Comparison of ENCODE assay signal across 18 cellular contexts in the genomic region with DNA sequence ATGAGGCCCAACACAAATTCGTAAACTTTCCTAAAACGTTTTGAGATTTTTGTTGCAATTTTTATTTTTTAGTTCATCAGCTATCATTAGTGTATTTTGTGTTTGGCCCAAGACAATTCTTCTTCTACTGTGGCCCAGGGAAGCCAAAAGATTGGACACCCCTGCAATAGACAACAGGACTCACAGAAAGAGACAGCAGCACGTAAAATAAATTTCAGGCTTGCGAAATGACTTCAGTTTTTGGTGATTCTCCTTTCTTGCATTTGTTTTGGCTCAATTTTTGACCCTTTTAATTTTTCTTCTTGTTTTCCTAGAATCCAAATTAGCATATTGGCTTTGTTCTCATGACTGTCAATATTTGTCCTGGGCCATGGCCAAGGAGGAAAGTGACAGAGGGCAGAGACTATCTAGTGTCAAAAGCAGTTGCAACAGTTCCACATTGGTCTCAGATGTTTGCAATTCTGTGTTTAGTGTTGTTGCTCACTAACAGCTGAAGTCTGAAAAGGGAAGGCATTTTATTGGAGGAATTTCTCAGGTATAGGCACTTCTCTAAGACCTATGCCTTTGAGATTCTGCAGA.
DNase-seq lines count a peak whose midpoint lies in the region; ATAC-seq and TF ChIP-seq lines count a peak whose summit lies in the region.
"Had no signal": no experiment of that assay in that cellular context is flagged by ENCODE, and none has a peak within 500 bp of the region (broad histone marks: within the 10 kb centered on the region; RNA-seq: fewer than 3 reads in every experiment).

No MANE protein-coding gene starts in this region.

- H3K9me3 ChIP-seq in mammary epithelial cell (replicated peaks; ENCODE audit: insufficient read depth, low read length) (no peaks in the 10 kb centered on the region), upper lobe of right lung (no peaks in the 10 kb centered on the region)
- H3K9me3 ChIP-seq: BLaER1 treated with 17β-estradiol and CSF1 and Interleukin-3, amounts not matched to agents 10 nM and 100 nM; esophagus squamous epithelium; right atrium auricular region had no signal

- POLR2A ChIA-PET in MCF 10A (lab: Yijun Ruan, JAX) (interaction anchor here (0.6 kb wide), 1 partner anchor 23 kb away, joined by 4 read pairs; no protein-coding TSS in a partner anchor), T-cell (lab: Charles Lee) (no interaction called here)

- H2AFZ ChIP-seq in mammary epithelial cell (ENCODE audit: low read depth, low read length), result no peak overlapping the region

- H3K4me3 ChIP-seq in mammary epithelial cell (replicated peaks in 1 of 3; ENCODE audit: insufficient read depth in 1 of 3, low read depth in 2 of 3, low read length in 3 of 3), result no peak overlapping the region
- no peak overlapping the region for H3K4me3 ChIP-seq in upper lobe of right lung
- H3K4me3 ChIP-seq: BLaER1 treated with 17β-estradiol and CSF1 and Interleukin-3, amounts not matched to agents 10 nM and 100 nM; esophagus squamous epithelium; right atrium auricular region had no signal

- H3K4me1 ChIP-seq in mammary epithelial cell (ENCODE audit: insufficient read depth, low read length) (no peaks in the 10 kb centered on the region), upper lobe of right lung (no peaks in the 10 kb centered on the region)
- H3K4me1 ChIP-seq: esophagus squamous epithelium, right atrium auricular region had no signal

- H3K9ac ChIP-seq in mammary epithelial cell (ENCODE audit: insufficient read depth, low read length), result no peak overlapping the region
- H3K9ac ChIP-seq: BLaER1 treated with 17β-estradiol and CSF1 and Interleukin-3, amounts not matched to agents 10 nM and 100 nM had no signal

- no peak overlapping the region for H3K4me3 Mint-ChIP-seq in MCF 10A (ENCODE audit: unreplicated experiment)
- no peak overlapping the region for H3K4me3 Mint-ChIP-seq in T-cell
- H3K4me3 Mint-ChIP-seq: activated T-cell treated with anti-CD3 and anti-CD28 coated beads, Interleukin-2, amount 50 U/mL, for 24 hours had no signal

- H4K20me1 ChIP-seq in mammary epithelial cell (ENCODE audit: insufficient read depth, low read length), result no peaks in the 10 kb centered on the region
- H4K20me1 ChIP-seq: BLaER1 treated with 17β-estradiol and CSF1 and Interleukin-3, amounts not matched to agents 10 nM and 100 nM had no signal

- BruUV-seq in MCF 10A (replicated peaks; lab: Mats Ljungman, UMichigan) (no TSS peak), mammary epithelial cell (replicated peaks; lab: Mats Ljungman, UMichigan) (no TSS peak)

- no peak for TF ChIP-seq CTCF in MCF 10A (IDR thresholded peaks at IDR 0.05; ENCODE audit: unreplicated experiment)
- TF ChIP-seq CTCF in mammary epithelial cell (conservative IDR thresholded peaks at IDR 0.05 in 1 of 2, IDR thresholded peaks at IDR 0.05 in 1 of 2; ENCODE audit: extremely low read depth in 1 of 2, insufficient read depth in 1 of 2, low read depth in 1 of 2, low read length in 2 of 2), result no peak
- no peak for TF ChIP-seq CTCF in upper lobe of right lung (IDR thresholded peaks at IDR 0.05)

- 93% methylated on average over 4 of the region's 4 CpGs for WGBS in mammary epithelial cell (ENCODE audit: low coverage, missing lambda C conversion rate)

- H3K27me3 Mint-ChIP-seq in MCF 10A (ENCODE audit: insufficient read depth, unreplicated experiment) (no peaks in the 10 kb centered on the region), T-cell (no peaks in the 10 kb centered on the region)
- H3K27me3 Mint-ChIP-seq: activated T-cell treated with anti-CD3 and anti-CD28 coated beads, Interleukin-2, amount 50 U/mL, for 24 hours had no signal

- ATAC-seq in left colon (peak; percentile 88), upper lobe of right lung (peak; percentile 51), T-cell (replicated peaks in 1 of 4) (no peak)

- H3K79me2 ChIP-seq in mammary epithelial cell (ENCODE audit: insufficient read depth, low read length), result no peaks in the 10 kb centered on the region

- no peaks in the 10 kb centered on the region for H3K27me3 ChIP-seq in mammary epithelial cell (ENCODE audit: insufficient read depth, low read length)
- no peaks in the 10 kb centered on the region for H3K27me3 ChIP-seq in upper lobe of right lung
- H3K27me3 ChIP-seq: BLaER1 treated with 17β-estradiol and CSF1 and Interleukin-3, amounts not matched to agents 10 nM and 100 nM; esophagus squamous epithelium; right atrium auricular region had no signal

- H3K36me3 ChIP-seq in mammary epithelial cell (ENCODE audit: insufficient read depth, low read length), result no peaks in the 10 kb centered on the region
- no peaks in the 10 kb centered on the region for H3K36me3 ChIP-seq in upper lobe of right lung
- H3K36me3 ChIP-seq: BLaER1 treated with 17β-estradiol and CSF1 and Interleukin-3, amounts not matched to agents 10 nM and 100 nM; esophagus squamous epithelium; right atrium auricular region had no signal

- intact Hi-C loops in MCF 10A (cut with micrococcal nuclease), result no loop called here
- intact Hi-C loops in mammary epithelial cell (cut with micrococcal nuclease), result no loop called here
- intact Hi-C loops in left colon (cut with DNase I, micrococcal nuclease), result no loop called here
- intact Hi-C loops in upper lobe of right lung (cut with DNase I), result no loop called here

- in situ Hi-C loops in mammary epithelial cell (cut with MboI; ENCODE audit: low sequenced_read_pairs in 2 of 2), result no loop called here

- DNase-seq in MCF 10A (ENCODE audit: unreplicated experiment) (peak; percentile 48), mammary epithelial cell (no peak), NCI-H69 (lab: John Stamatoyannopoulos, UW) (peak; percentile 77), left colon (peak; percentile 75 to 77), upper lobe of right lung (no peak), T-cell (no peak), inferior parietal cortex (ENCODE audit: extremely low spot score) (no peak)
- DNase-seq in stimulated activated CD4-positive, alpha-beta T cell treated with anti-CD3 and anti-CD28 coated beads, Interleukin-2, amount 100 ng/mL, for 24 hours, result no peak
- DNase-seq: activated CD4-positive, alpha-beta T cell treated with anti-CD3 and anti-CD28 coated beads, Interleukin-2, amount 50 U/mL, for 48 hours; activated T-cell treated with anti-CD3 and anti-CD28 coated beads, Interleukin-2, amount 50 U/mL, for 24 hours; esophagus squamous epithelium; HCEC 1CT; head of caudate nucleus; NCI-H2171; SW 1271 had no signal

- H3K4me1 Mint-ChIP-seq in MCF 10A (ENCODE audit: insufficient read depth, unreplicated experiment) (no peaks in the 10 kb centered on the region), T-cell (peaks cover 10 to 17% (median 14%) of the 10 kb centered on the region in 3 donors)

- H3K9me3 Mint-ChIP-seq in MCF 10A (ENCODE audit: unreplicated experiment) (no peaks in the 10 kb centered on the region), T-cell (no peaks in the 10 kb centered on the region)
- H3K9me3 Mint-ChIP-seq: activated T-cell treated with anti-CD3 and anti-CD28 coated beads, Interleukin-2, amount 50 U/mL, for 24 hours had no signal

- H3K36me3 Mint-ChIP-seq in MCF 10A (ENCODE audit: insufficient read depth, unreplicated experiment) (no peaks in the 10 kb centered on the region), T-cell (no peaks in the 10 kb centered on the region)

- CTCF ChIA-PET in MCF 10A (lab: Yijun Ruan, JAX), result no interaction called here
- CTCF ChIA-PET in mammary epithelial cell (lab: Charles Lee; ENCODE audit: low non-redundant PET), result no interaction called here
- CTCF ChIA-PET in T-cell (lab: Charles Lee), result no interaction called here

- dilution Hi-C loops in mammary epithelial cell (cut with HindIII; ENCODE audit: low sequenced_read_pairs), result no loop called here

- no peak overlapping the region for H3K4me2 ChIP-seq in mammary epithelial cell (ENCODE audit: insufficient read depth, low read depth, low read length)

- H3K27ac Mint-ChIP-seq in MCF 10A (ENCODE audit: low read depth, unreplicated experiment) (no peak overlapping the region), T-cell (no peak overlapping the region)
- H3K27ac Mint-ChIP-seq: activated T-cell treated with anti-CD3 and anti-CD28 coated beads, Interleukin-2, amount 50 U/mL, for 24 hours had no signal

- no peak overlapping the region for H3K27ac ChIP-seq in mammary epithelial cell (ENCODE audit: insufficient read depth, low read depth, low read length)
- H3K27ac ChIP-seq in upper lobe of right lung, result no peak overlapping the region
- H3K27ac ChIP-seq: BLaER1 treated with 17β-estradiol and CSF1 and Interleukin-3, amounts not matched to agents 10 nM and 100 nM; esophagus squamous epithelium; right atrium auricular region; RWPE1 had no signal

Comparison
In these comparisons a context has a peak if more than half of its experiments do, and no peak if none do; other contexts are left out.
1. DNase-seq: peak in MCF 10A (single experiment), NCI-H69 (single experiment) and left colon (2 of 2); none in mammary epithelial cell (single experiment), upper lobe of right lung (single experiment), T-cell (0 of 34), stimulated activated CD4-positive, alpha-beta T cell treated with anti-CD3 and anti-CD28 coated beads, Interleukin-2, amount 100 ng/mL, for 24 hours (0 of 2) and inferior parietal cortex (single experiment).
2. ATAC-seq: peak in left colon (single experiment) and upper lobe of right lung (single experiment); none in T-cell (0 of 4).